ENCODE assay signal across 18 cellular contexts in the genomic region with DNA sequence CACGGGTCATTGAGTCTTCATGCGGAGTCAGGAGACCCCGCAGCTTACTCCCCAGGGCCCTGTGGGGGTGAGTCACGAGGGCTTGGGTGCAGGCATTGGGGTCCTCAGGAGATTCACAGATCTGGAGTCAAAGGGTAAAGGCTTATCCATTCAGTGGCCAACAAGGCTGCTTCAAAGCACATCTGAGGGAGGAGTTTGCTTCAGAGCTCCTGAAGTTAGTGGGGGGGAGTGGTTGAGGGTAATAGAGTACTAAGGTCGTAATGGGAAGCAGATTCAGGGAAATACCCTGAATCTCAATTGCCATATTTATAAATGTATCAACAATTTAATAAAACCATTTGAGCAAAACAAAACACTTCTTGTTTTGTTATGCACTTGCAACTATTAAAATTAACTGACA. TPM values are rescaled to one million over a fixed set of nuclear protein-coding genes. Genes with fewer than 3 reads are reported as not detected.
DNase-seq lines count a peak whose midpoint lies in the region; ATAC-seq and TF ChIP-seq lines count a peak whose summit lies in the region.
"Had no signal": no experiment of that assay in that cellular context is flagged by ENCODE, and none has a peak within 500 bp of the region (broad histone marks: within the 10 kb centered on the region; RNA-seq: fewer than 3 reads in every experiment).

No MANE protein-coding gene starts in this region.

- POLR2A ChIA-PET in CD8-positive, alpha-beta T cell (lab: Charles Lee): interaction anchor here (0.7 kb wide), 1 partner anchor 131 kb away, joined by 3 read pairs; a partner anchor contains a TSS
- POLR2A ChIA-PET in CD8-positive, alpha-beta memory T cell (lab: Charles Lee): no interaction called here
- POLR2A ChIA-PET in HEK293T (lab: Yijun Ruan, JAX): no interaction called here

- H3K9me3 ChIP-seq in CD8-positive, alpha-beta T cell (ENCODE audit: low read length): no peaks in the 10 kb centered on the region
- H3K9me3 ChIP-seq in endodermal cell (ENCODE audit: control insufficient read depth, low read length) (no peaks in the 10 kb centered on the region), neuronal stem cell (replicated peaks in 1 of 2; ENCODE audit: control insufficient read depth in 2 of 2, insufficient read depth in 1 of 2, low read depth in 1 of 2, low read length in 2 of 2) (no peaks in the 10 kb centered on the region)
- H3K9me3 ChIP-seq in CD8-positive, alpha-beta memory T cell (ENCODE audit: low read length): no peaks in the 10 kb centered on the region
- H3K9me3 ChIP-seq: SK-N-SH had no signal

- no peak overlapping the region for H3K4me3 ChIP-seq in CD8-positive, alpha-beta T cell (ENCODE audit: low read depth, low read length)
- H3K4me3 ChIP-seq in endodermal cell (ENCODE audit: low read length): no peak overlapping the region
- no peak overlapping the region for H3K4me3 ChIP-seq in neuronal stem cell (ENCODE audit: low read length in 2 of 2)
- H3K4me3 ChIP-seq in CD8-positive, alpha-beta memory T cell (ENCODE audit: low read length): no peak overlapping the region

- no peak for ATAC-seq in CD8-positive, alpha-beta T cell
- ATAC-seq in HG03520 (IDR thresholded peaks at IDR 0.05; ENCODE audit: unreplicated experiment): peak; percentile 21
- no peak for ATAC-seq in HG03196 (IDR thresholded peaks at IDR 0.05; ENCODE audit: unreplicated experiment)

- H3K36me3 ChIP-seq in CD8-positive, alpha-beta T cell (ENCODE audit: insufficient read depth, low read length): no peaks in the 10 kb centered on the region
- H3K36me3 ChIP-seq in endodermal cell (ENCODE audit: control insufficient read depth, insufficient read depth, low read length): no peaks in the 10 kb centered on the region
- no peaks in the 10 kb centered on the region for H3K36me3 ChIP-seq in neuronal stem cell (replicated peaks in 1 of 2; ENCODE audit: control insufficient read depth in 2 of 2, insufficient read depth in 2 of 2, low read length in 2 of 2)
- no peaks in the 10 kb centered on the region for H3K36me3 ChIP-seq in CD8-positive, alpha-beta memory T cell (ENCODE audit: insufficient read depth, low read length)

- no peaks in the 10 kb centered on the region for H3K27me3 ChIP-seq in CD8-positive, alpha-beta T cell (ENCODE audit: insufficient read depth, low read length)
- H3K27me3 ChIP-seq in endodermal cell (ENCODE audit: control insufficient read depth, insufficient read depth, low read length, poor library complexity, severe bottlenecking) (no peaks in the 10 kb centered on the region), neuronal stem cell (ENCODE audit: control insufficient read depth in 3 of 3, insufficient read depth in 3 of 3, low read depth in 1 of 3, low read length in 3 of 3) (no peaks in the 10 kb centered on the region)
- no peaks in the 10 kb centered on the region for H3K27me3 ChIP-seq in CD8-positive, alpha-beta memory T cell (ENCODE audit: insufficient read depth, low read length, poor library complexity, severe bottlenecking)

- no peak overlapping the region for H2BK120ac ChIP-seq in neuronal stem cell (ENCODE audit: low read depth, low read length)

- no peak overlapping the region for H3K4me3 Mint-ChIP-seq in CD8-positive, alpha-beta T cell
- H3K4me3 Mint-ChIP-seq in endodermal cell: no peak overlapping the region
- H3K4me3 Mint-ChIP-seq in CD8-positive, alpha-beta memory T cell: no peak overlapping the region

- H2AFZ ChIP-seq in neuronal stem cell (ENCODE audit: low read length): no peak overlapping the region

- WGBS in endodermal cell (ENCODE audit: insufficient coverage in 1 of 2, insufficient read length in 1 of 2), 2 experiments: 90 to 93% methylated on average over 3 to 4 of the region's 5 CpGs
- no CpG with 5 or more reads among the region's 5 CpGs for WGBS in neuronal stem cell (ENCODE audit: extremely low coverage in 2 of 2, insufficient read length in 2 of 2, insufficient replicate concordance in 1 of 2), 2 donors

- intact Hi-C loops in CD8-positive, alpha-beta T cell (cut with DNase I, micrococcal nuclease): no loop called here

- H3K9me3 Mint-ChIP-seq in CD8-positive, alpha-beta T cell: no peaks in the 10 kb centered on the region
- peaks cover 2% of the 10 kb centered on the region for H3K9me3 Mint-ChIP-seq in endodermal cell
- peaks cover 0 to 6% (median 0%) of the 10 kb centered on the region in 5 donors for H3K9me3 Mint-ChIP-seq in CD8-positive, alpha-beta memory T cell

- H3K4me1 ChIP-seq in CD8-positive, alpha-beta T cell (ENCODE audit: insufficient read depth, low read length): peaks cover 86% of the 10 kb centered on the region
- H3K4me1 ChIP-seq in endodermal cell (ENCODE audit: control insufficient read depth, insufficient read depth, low read length) (peaks cover 12% of the 10 kb centered on the region), neuronal stem cell (ENCODE audit: control insufficient read depth in 2 of 2, insufficient read depth in 1 of 2, low read depth in 1 of 2, low read length in 2 of 2) (peaks cover 5 to 15% of the 10 kb centered on the region in 2 donors)
- peaks cover 57% of the 10 kb centered on the region for H3K4me1 ChIP-seq in CD8-positive, alpha-beta memory T cell (ENCODE audit: insufficient read depth, low read length)

- no peak overlapping the region for H3K23ac ChIP-seq in neuronal stem cell (ENCODE audit: low read depth, low read length, poor library complexity)

- H3K27ac Mint-ChIP-seq in CD8-positive, alpha-beta T cell: peak overlapping the region; percentile 10
- peak overlapping the region; percentile 77 for H3K27ac Mint-ChIP-seq in endodermal cell
- H3K27ac Mint-ChIP-seq in CD8-positive, alpha-beta memory T cell: no peak overlapping the region

- no peak overlapping the region for H3K4ac ChIP-seq in neuronal stem cell (ENCODE audit: low read length)

- H3K4me2 ChIP-seq in neuronal stem cell (ENCODE audit: insufficient read depth, low read length, poor library complexity, severe bottlenecking): no peak overlapping the region
- H3K4me2 ChIP-seq: SK-N-SH had no signal

- H3K9ac ChIP-seq in endodermal cell (ENCODE audit: extremely low read depth, low read length, poor library complexity, severe bottlenecking): no peak overlapping the region
- H3K9ac ChIP-seq in neuronal stem cell (ENCODE audit: low read depth, low read length, poor library complexity): no peak overlapping the region
- H3K9ac ChIP-seq: SK-N-SH had no signal

- no peak overlapping the region for H2BK12ac ChIP-seq in neuronal stem cell (ENCODE audit: low read length)

- no peak overlapping the region for H4K91ac ChIP-seq in neuronal stem cell (ENCODE audit: low read depth, low read length, poor library complexity)

- peak overlapping the region; percentile 8 for H3K27ac ChIP-seq in CD8-positive, alpha-beta T cell (ENCODE audit: low read depth, low read length)
- H3K27ac ChIP-seq in endodermal cell (ENCODE audit: low read depth, low read length) (no peak overlapping the region), neuronal stem cell (replicated peaks; ENCODE audit: low read length) (peak overlapping the region; percentile 20)
- H3K27ac ChIP-seq in CD8-positive, alpha-beta memory T cell (ENCODE audit: low read depth, low read length): no peak overlapping the region

- no peak overlapping the region for H4K8ac ChIP-seq in neuronal stem cell (ENCODE audit: low read depth, low read length)

- H3K79me1 ChIP-seq in neuronal stem cell (ENCODE audit: low read depth, low read length): peaks cover 4% of the 10 kb centered on the region

- no peaks in the 10 kb centered on the region for H3K27me3 Mint-ChIP-seq in CD8-positive, alpha-beta T cell (ENCODE audit: low read depth)
- no peaks in the 10 kb centered on the region for H3K27me3 Mint-ChIP-seq in endodermal cell (ENCODE audit: insufficient read depth)
- no peaks in the 10 kb centered on the region for H3K27me3 Mint-ChIP-seq in CD8-positive, alpha-beta memory T cell

- no peak overlapping the region for H3K14ac ChIP-seq in neuronal stem cell (ENCODE audit: low read length)

- H2BK5ac ChIP-seq in neuronal stem cell (ENCODE audit: low read length): no peak overlapping the region

- H3K36me3 Mint-ChIP-seq in CD8-positive, alpha-beta T cell: no peaks in the 10 kb centered on the region
- peaks cover 6% of the 10 kb centered on the region for H3K36me3 Mint-ChIP-seq in endodermal cell (ENCODE audit: low read depth)
- H3K36me3 Mint-ChIP-seq in CD8-positive, alpha-beta memory T cell: peaks cover 0 to 4% (median 0%) of the 10 kb centered on the region in 3 donors

- CTCF ChIA-PET in CD8-positive, alpha-beta T cell (lab: Charles Lee): interaction anchor here (1.2 to 1.6 kb wide), 2 partner anchors 8 to 22 kb away, joined by 3 to 5 read pairs; no protein-coding TSS in a partner anchor
- CTCF ChIA-PET in CD8-positive, alpha-beta memory T cell (lab: Charles Lee): no interaction called here
- CTCF ChIA-PET in HEK293T (lab: Yijun Ruan, JAX): no interaction called here

- no peak overlapping the region for H3K18ac ChIP-seq in neuronal stem cell (ENCODE audit: low read length)

- H2AK5ac ChIP-seq in neuronal stem cell (ENCODE audit: low read depth, low read length): no peak overlapping the region

- no peak for TF ChIP-seq CTCF in CD8-positive, alpha-beta T cell (IDR thresholded peaks at IDR 0.05)
- no peak for TF ChIP-seq CTCF in endodermal cell (conservative IDR thresholded peaks at IDR 0.05)

- no peak for DNase-seq in CD8-positive, alpha-beta T cell
- DNase-seq in endodermal cell (no peak), neuronal stem cell (ENCODE audit: low spot score) (no peak), epidermal melanocyte (ENCODE audit: insufficient read length, low spot score) (no peak), HEK293T (ENCODE audit: extremely low spot score) (no peak)
- no peak for DNase-seq in CD8-positive, alpha-beta memory T cell
- DNase-seq: 8988T, C1 segment of cervical spinal cord, DMS53, MM.1S, NCI-H1105 treated with DMSO at 0.1 percent for 48 hours, NCI-H187, NCI-H2171, NCI-H446 treated with DMSO at 0.1 percent for 48 hours, Right ventricle myocardium superior, SK-N-SH had no signal

- peaks cover 49% of the 10 kb centered on the region for H3K4me1 Mint-ChIP-seq in CD8-positive, alpha-beta T cell (ENCODE audit: low read depth)
- H3K4me1 Mint-ChIP-seq in endodermal cell: peaks cover 54% of the 10 kb centered on the region
- peaks cover 32 to 61% (median 47%) of the 10 kb centered on the region in 3 donors for H3K4me1 Mint-ChIP-seq in CD8-positive, alpha-beta memory T cell

- H2BK15ac ChIP-seq in neuronal stem cell (ENCODE audit: low read length): no peak overlapping the region

TF ChIP-seq in HEK293T, 16 proteins besides CTCF, POLR2A, EP300 and RAD21 (continues in another document):
- TF ChIP-seq LEF1 (IDR thresholded peaks at IDR 0.05; ENCODE audit: borderline replicate concordance) (no peak), FOXA1 (IDR thresholded peaks at IDR 0.05) (no peak), SP1 (IDR thresholded peaks at IDR 0.05) (no peak), HDGF (IDR thresholded peaks at IDR 0.05; ENCODE audit: borderline replicate concordance) (no peak), ZNF384 (IDR thresholded peaks at IDR 0.05) (no peak), ELF4 (IDR thresholded peaks at IDR 0.05) (no peak)

RNA-seq across cellular contexts. Expression of a gene that starts 37.3 kb away (rescaled TPM):
- under 1 TPM; 0.25 to 0.33 TPM for total RNA-seq in CD8-positive, alpha-beta T cell
- 10 to 100 TPM; 24.3 to 40.1 TPM for total RNA-seq in endodermal cell
- 15.8 TPM for polyA plus RNA-seq in endodermal cell (2013, experiment 1 of 2)
- polyA plus RNA-seq in endodermal cell (2013, experiment 2 of 2): 15.9 TPM
- 21.6 TPM for polyA plus RNA-seq in neuronal stem cell (2013, experiment 1 of 2)
- 21.4 TPM for polyA plus RNA-seq in neuronal stem cell (2013, experiment 2 of 2)
- under 1 TPM; 0.64 to 0.81 TPM for total RNA-seq in CD8-positive, alpha-beta memory T cell
- polyA plus RNA-seq in CD8-positive, alpha-beta memory T cell: 0.95 TPM

Comparison
In these comparisons a context has a peak if more than half of its experiments do, and no peak if none do; other contexts are left out.
1. H3K27ac ChIP-seq: peak in CD8-positive, alpha-beta T cell (single experiment) and neuronal stem cell (single experiment); none in endodermal cell (single experiment) and CD8-positive, alpha-beta memory T cell (single experiment).
2. H3K27ac Mint-ChIP-seq: peak in CD8-positive, alpha-beta T cell (single experiment) and endodermal cell (single experiment); none in CD8-positive, alpha-beta memory T cell (0 of 8).
3. RNA of a gene that starts 37.3 kb away (total RNA-seq): 24.3 to 40.1 TPM in endodermal cell; 0.64 to 0.81 TPM in CD8-positive, alpha-beta memory T cell and 0.25 to 0.33 TPM in CD8-positive, alpha-beta T cell; every median in the first group is over 10 times any median in the second.